15 cellular contexts compared by ENCODE assay signal in genomic region chr5:155768342-155768741, GRCh38.
DNase-seq lines count a peak whose midpoint lies in the region; ATAC-seq and TF ChIP-seq lines count a peak whose summit lies in the region.
"Had no signal": no experiment of that assay in that cellular context is flagged by ENCODE, and none has a peak within 500 bp of the region (broad histone marks: within the 10 kb centered on the region; RNA-seq: fewer than 3 reads in every experiment).

No MANE protein-coding gene starts in this region.

- H2BK15ac ChIP-seq in H9 (ENCODE audit: low read depth, low read length), result no peak overlapping the region

- no peak overlapping the region for H3K23ac ChIP-seq in H9 (ENCODE audit: insufficient read length, low read depth, low read length)

- H3K14ac ChIP-seq in H9 (ENCODE audit: insufficient read depth, low read length), result no peak overlapping the region

- H3K27ac ChIP-seq in H9 (ENCODE audit: insufficient read length, low read depth, low read length) (no peak overlapping the region), parathyroid adenoma (peak overlapping the region; percentile 36)
- H3K27ac ChIP-seq: BLaER1 treated with 17β-estradiol and CSF1 and Interleukin-3, amounts not matched to agents 10 nM and 100 nM; HL-60 had no signal

- H3K23me2 ChIP-seq in H9 (ENCODE audit: insufficient read length, low read depth, low read length, poor library complexity, severe bottlenecking), result no peaks in the 10 kb centered on the region

- ATAC-seq in GM19328 (IDR thresholded peaks at IDR 0.05; ENCODE audit: unreplicated experiment) (no peak), HG03432 (IDR thresholded peaks at IDR 0.05; ENCODE audit: unreplicated experiment) (no peak)

- no peak overlapping the region for H3K27ac Mint-ChIP-seq in H9
- H3K27ac Mint-ChIP-seq in immature natural killer cell, result peak overlapping the region; percentile 86 to 96 (median 90)
- H3K27ac Mint-ChIP-seq: B cell had no signal

- H2AK5ac ChIP-seq in H9 (ENCODE audit: insufficient read length, low read length), result no peak overlapping the region

- H3T11ph ChIP-seq in H9 (ENCODE audit: low read length), result peak overlapping the region; percentile 36

- no peak overlapping the region for H3K18ac ChIP-seq in H9 (ENCODE audit: insufficient read length, low read depth, low read length)

- H2BK12ac ChIP-seq in H9 (ENCODE audit: insufficient read length, low read depth, low read length), result no peak overlapping the region

- H3K9me3 ChIP-seq in H9 (ENCODE audit: control insufficient read depth, low read depth, low read length), result no peaks in the 10 kb centered on the region
- no peaks in the 10 kb centered on the region for H3K9me3 ChIP-seq in parathyroid adenoma (ENCODE audit: control insufficient read depth, low read length)
- H3K9me3 ChIP-seq: BLaER1 treated with 17β-estradiol and CSF1 and Interleukin-3, amounts not matched to agents 10 nM and 100 nM had no signal

- no peak overlapping the region for H4K91ac ChIP-seq in H9 (ENCODE audit: insufficient read length, low read depth, low read length)

- no peaks in the 10 kb centered on the region for H3K79me1 ChIP-seq in H9 (ENCODE audit: insufficient read depth, low read depth, low read length, poor library complexity, severe bottlenecking)

- no peak overlapping the region for H2BK20ac ChIP-seq in H9 (ENCODE audit: low read depth, low read length, poor library complexity, severe bottlenecking)

- H3K4me1 ChIP-seq in H9 (ENCODE audit: insufficient read depth, low read length) (peaks cover 2% of the 10 kb centered on the region; the same call in 1 of the 2 replicates), parathyroid adenoma (peaks cover 32% of the 10 kb centered on the region)

- TF ChIP-seq CTCF in H9 (conservative IDR thresholded peaks at IDR 0.05) (no peak), parathyroid adenoma (IDR thresholded peaks at IDR 0.05) (no peak)

- no peak overlapping the region for H3K4me2 ChIP-seq in H9 (ENCODE audit: insufficient read depth, insufficient read length, low read length)
- no peak overlapping the region for H3K4me2 ChIP-seq in parathyroid adenoma (ENCODE audit: low read length)

- H4K8ac ChIP-seq in H9 (replicated peaks; ENCODE audit: insufficient read length, low read depth, low read length), result no peak overlapping the region

- H3K27me3 Mint-ChIP-seq in H9 (ENCODE audit: low read depth) (no peaks in the 10 kb centered on the region), immature natural killer cell (ENCODE audit: low read depth in 3 of 3) (peaks cover 1 to 4% (median 2%) of the 10 kb centered on the region in 3 donors)
- H3K27me3 Mint-ChIP-seq: B cell had no signal

- H3K36me3 ChIP-seq in parathyroid adenoma (ENCODE audit: control insufficient read depth, insufficient read depth, low read length), result no peaks in the 10 kb centered on the region
- H3K36me3 ChIP-seq: BLaER1 treated with 17β-estradiol and CSF1 and Interleukin-3, amounts not matched to agents 10 nM and 100 nM had no signal

- H2AFZ ChIP-seq in H9 (ENCODE audit: low read length) (no peak overlapping the region), parathyroid adenoma (no peak overlapping the region)

- no peaks in the 10 kb centered on the region for H3K79me2 ChIP-seq in H9 (ENCODE audit: insufficient read depth, low read length)
- H3K79me2 ChIP-seq in parathyroid adenoma, result peaks cover 34% of the 10 kb centered on the region

- H3K4me1 Mint-ChIP-seq in H9 (peaks cover 9 to 10% of the 10 kb centered on the region in 2 experiments), immature natural killer cell (peaks cover 61 to 76% of the 10 kb centered on the region in 2 donors)
- H3K4me1 Mint-ChIP-seq: B cell had no signal

- H2BK120ac ChIP-seq in H9 (ENCODE audit: low read depth, low read length, poor library complexity, severe bottlenecking), result no peak overlapping the region

- no peak overlapping the region for H3K56ac ChIP-seq in H9 (ENCODE audit: insufficient read length, low read depth, low read length)

- no peak overlapping the region for H2BK5ac ChIP-seq in H9 (ENCODE audit: insufficient read length, low read length)

- H4K5ac ChIP-seq in H9 (ENCODE audit: insufficient read length, low read depth, low read length), result no peak overlapping the region

- H3K4ac ChIP-seq in H9 (ENCODE audit: low read depth, low read length), result no peak overlapping the region

- H3K36me3 Mint-ChIP-seq in H9 (ENCODE audit: insufficient read depth in 1 of 3, low read depth in 3 of 3) (peaks cover 0 to under 1% (median 0%) of the 10 kb centered on the region in 3 experiments; a peak in 1 of 7 replicates), immature natural killer cell (peaks cover 0 to under 1% (median 0%) of the 10 kb centered on the region in 3 donors)

- H3K9ac ChIP-seq in H9 (ENCODE audit: extremely low read depth, insufficient read length, low read length), result no peak overlapping the region
- H3K9ac ChIP-seq in parathyroid adenoma, result no peak overlapping the region
- H3K9ac ChIP-seq: BLaER1 treated with 17β-estradiol and CSF1 and Interleukin-3, amounts not matched to agents 10 nM and 100 nM had no signal

- H3K27me3 ChIP-seq in H9 (ENCODE audit: insufficient read depth, low read length) (no peaks in the 10 kb centered on the region), parathyroid adenoma (ENCODE audit: control insufficient read depth, insufficient read depth, low read length) (no peaks in the 10 kb centered on the region)
- H3K27me3 ChIP-seq: BLaER1 treated with 17β-estradiol and CSF1 and Interleukin-3, amounts not matched to agents 10 nM and 100 nM had no signal

- H3K4me3 Mint-ChIP-seq in H9 (no peak overlapping the region), immature natural killer cell (peak overlapping the region; percentile 34 to 75 (median 59))
- H3K4me3 Mint-ChIP-seq: B cell had no signal

- no peak for DNase-seq in H9
- peak; percentile 42 to 67 (median 48) for DNase-seq in immature natural killer cell
- DNase-seq in NCI-H2081 treated with DMSO at 0.1 percent for 48 hours (lab: John Stamatoyannopoulos, UW), result no peak
- no peak for DNase-seq in activated CD4-positive, alpha-beta T cell treated with anti-CD3 and anti-CD28 coated beads, Interleukin-2, amount 50 U/mL, for 1 hour
- DNase-seq: DMS153, DMS79, GDM1, GOT3, H7 had no signal

- no peaks in the 10 kb centered on the region for H4K20me1 ChIP-seq in H9 (ENCODE audit: control insufficient read depth, insufficient read depth, insufficient read length)
- H4K20me1 ChIP-seq: BLaER1 treated with 17β-estradiol and CSF1 and Interleukin-3, amounts not matched to agents 10 nM and 100 nM had no signal

- no CpG with 5 or more reads among the region's 3 CpGs for WGBS in H9 (ENCODE audit: extremely low coverage, insufficient read length, low lambda C conversion rate)

- H3K9me3 Mint-ChIP-seq in H9 (no peaks in the 10 kb centered on the region; a peak in 1 of 5 replicates), immature natural killer cell (peaks cover 0 to 6% (median under 1%) of the 10 kb centered on the region in 6 donors)

- H3K4me3 ChIP-seq in parathyroid adenoma (ENCODE audit: low read depth, low read length), result no peak overlapping the region
- H3K4me3 ChIP-seq: BLaER1 treated with 17β-estradiol and CSF1 and Interleukin-3, amounts not matched to agents 10 nM and 100 nM had no signal

Comparison
In these comparisons a context has a peak if more than half of its experiments do, and no peak if none do; other contexts are left out.
1. DNase-seq: peak in immature natural killer cell (3 of 3); none in H9 (single experiment), NCI-H2081 treated with DMSO at 0.1 percent for 48 hours (single experiment) and activated CD4-positive, alpha-beta T cell treated with anti-CD3 and anti-CD28 coated beads, Interleukin-2, amount 50 U/mL, for 1 hour (single experiment).
2. H3K27ac Mint-ChIP-seq: peak in immature natural killer cell (6 of 6); none in H9 (0 of 3).
3. H3K4me3 Mint-ChIP-seq: peak in immature natural killer cell (5 of 5); none in H9 (0 of 2).